In the genomic region with DNA sequence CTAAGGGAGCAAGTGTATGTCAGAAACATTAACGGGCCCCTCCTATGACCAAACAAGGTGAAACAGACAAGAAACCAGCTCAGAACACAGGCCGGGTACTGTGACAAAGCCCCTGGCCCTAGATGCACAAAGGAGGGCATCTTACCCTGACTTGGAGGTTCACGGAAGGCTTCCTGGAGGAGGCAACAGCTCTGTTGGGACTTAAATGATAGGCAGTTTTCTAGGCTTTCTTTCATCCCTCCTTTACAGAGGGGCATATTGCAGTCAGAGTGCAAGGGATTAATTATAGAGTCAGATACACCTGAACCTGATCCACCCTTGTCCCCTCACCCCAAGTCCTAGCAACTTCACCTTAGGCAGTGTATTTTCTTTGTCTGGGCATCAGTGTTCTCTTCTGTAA, we compare ENCODE assay signal across 18 cellular contexts. TPM values are rescaled to one million over a fixed set of nuclear protein-coding genes. Genes with fewer than 3 reads are reported as not detected.
DNase-seq lines count a peak whose midpoint lies in the region; ATAC-seq and TF ChIP-seq lines count a peak whose summit lies in the region.
"Had no signal": no experiment of that assay in that cellular context is flagged by ENCODE, and none has a peak within 500 bp of the region (broad histone marks: within the 10 kb centered on the region; RNA-seq: fewer than 3 reads in every experiment).

No MANE protein-coding gene starts in this region.

- no peaks in the 10 kb centered on the region for H4K20me1 ChIP-seq in HCT116 (ENCODE audit: insufficient read depth)

- H3K9me3 Mint-ChIP-seq in endothelial cell (ENCODE audit: unreplicated experiment) (no peaks in the 10 kb centered on the region), neural crest cell (no peaks in the 10 kb centered on the region)

- no peak for TF ChIP-seq CTCF in AG04449 (IDR thresholded peaks at IDR 0.05; ENCODE audit: insufficient read depth, low read length, missing control alignments)
- no peak for TF ChIP-seq CTCF in HCT116 (IDR thresholded peaks at IDR 0.05 in 2 of 3, conservative IDR thresholded peaks at IDR 0.05 in 1 of 3; ENCODE audit: borderline replicate concordance in 1 of 3, insufficient read depth in 1 of 3, low read depth in 2 of 3, low read length in 2 of 3)
- no peak for TF ChIP-seq CTCF in endothelial cell (IDR thresholded peaks at IDR 0.05; ENCODE audit: unreplicated experiment)
- TF ChIP-seq CTCF in neural crest cell (conservative IDR thresholded peaks at IDR 0.05) = no peak
- no peak for TF ChIP-seq CTCF in dorsolateral prefrontal cortex (IDR thresholded peaks at IDR 0.05 in 54 of 56, conservative IDR thresholded peaks at IDR 0.05 in 2 of 56; ENCODE audit: low read depth in 1 of 56, partially characterized antibody in 56 of 56)

- TF ChIP-seq POLR2A in HCT116 (IDR thresholded peaks at IDR 0.05; ENCODE audit: borderline replicate concordance, extremely low read depth, insufficient read depth, insufficient read length) = no peak

- peaks cover 36% of the 10 kb centered on the region for H3K27me3 Mint-ChIP-seq in endothelial cell (ENCODE audit: unreplicated experiment)
- peaks cover 23% of the 10 kb centered on the region for H3K27me3 Mint-ChIP-seq in neural crest cell (ENCODE audit: low read depth)

- peaks cover 31 to 53% of the 10 kb centered on the region in 2 experiments for H3K4me1 ChIP-seq in HCT116 (ENCODE audit: control insufficient read depth in 1 of 2, insufficient read depth in 2 of 2, low read length in 2 of 2)
- peaks cover 15% of the 10 kb centered on the region for H3K4me1 ChIP-seq in effector memory CD4-positive, alpha-beta T cell (ENCODE audit: control insufficient read depth, insufficient read depth, low read length, poor library complexity, severe bottlenecking)

- H3K4me3 ChIP-seq in AG04449 (ENCODE audit: low read depth, low read length) (peak overlapping the region; percentile 59), HCT116 (replicated peaks in 1 of 2; ENCODE audit: low read depth in 1 of 2, low read length in 2 of 2) (no peak overlapping the region), dorsolateral prefrontal cortex (peak overlapping the region in 15 of 59 donors; percentile 58 to 75 (median 68))
- no peak overlapping the region for H3K4me3 ChIP-seq in effector memory CD4-positive, alpha-beta T cell (ENCODE audit: insufficient read depth, low read depth, low read length, poor library complexity, severe bottlenecking)

- H3K9me3 ChIP-seq in HCT116 (ENCODE audit: control insufficient read depth in 1 of 2, insufficient read depth in 1 of 2, low read depth in 1 of 2, low read length in 2 of 2) = no peaks in the 10 kb centered on the region
- H3K9me3 ChIP-seq in effector memory CD4-positive, alpha-beta T cell (ENCODE audit: control insufficient read depth, low read length) = no peaks in the 10 kb centered on the region
- H3K9me3 ChIP-seq: spleen, stomach had no signal

- no peak overlapping the region for H2AFZ ChIP-seq in HCT116 (ENCODE audit: low read depth, low read length, poor library complexity, severe bottlenecking)

- CTCF ChIA-PET in AG04449 (lab: Yijun Ruan, JAX) = interaction anchor here (0.8 to 1.3 kb wide), 3 partner anchors 13 to 208 kb away, joined by 3 read pairs; no protein-coding TSS in a partner anchor
- CTCF ChIA-PET in HCT116 (lab: Charles Lee) = no interaction called here

- DNase-seq in AG04449 (ENCODE audit: low read depth, low spot score) (no peak), HCT116 (ENCODE audit: low read depth, low spot score) (no peak), endothelial cell (ENCODE audit: low spot score) (no peak), neural crest cell (ENCODE audit: low read depth, low spot score) (no peak), dorsolateral prefrontal cortex (no peak)
- DNase-seq in effector memory CD4-positive, alpha-beta T cell = no peak
- DNase-seq: activated CD4-positive, alpha-beta T cell treated with anti-CD3 and anti-CD28 coated beads for 48 hours; cortex of kidney; hippocampal formation; left ventricle myocardium superior; NCI-H1930; NCI-H69; occipital lobe; spleen; stomach had no signal

- POLR2A ChIA-PET in AG04449 (lab: Yijun Ruan, JAX) = no interaction called here
- POLR2A ChIA-PET in HCT116 (lab: Charles Lee) = no interaction called here

- no peak overlapping the region for H3K27ac ChIP-seq in HCT116 (ENCODE audit: low read depth, low read length)
- H3K27ac ChIP-seq in effector memory CD4-positive, alpha-beta T cell (ENCODE audit: insufficient read depth, low read length, poor library complexity, severe bottlenecking) = no peak overlapping the region
- peak overlapping the region in 11 of 59 donors; percentile 2 to 87 (median 77) for H3K27ac ChIP-seq in dorsolateral prefrontal cortex

- intact Hi-C loops in HCT116 (cut with micrococcal nuclease) = no loop called here
- intact Hi-C loops in dorsolateral prefrontal cortex (cut with DNase I) = no loop called here

- H3K27me3 ChIP-seq in HCT116 (ENCODE audit: insufficient read depth, low read length) = no peaks in the 10 kb centered on the region
- peaks cover 21% of the 10 kb centered on the region for H3K27me3 ChIP-seq in effector memory CD4-positive, alpha-beta T cell (replicated peaks; ENCODE audit: control insufficient read depth, insufficient read depth, low read length, poor library complexity, severe bottlenecking)
- no peaks in the 10 kb centered on the region for H3K27me3 ChIP-seq in dorsolateral prefrontal cortex

- H3K4me2 ChIP-seq in HCT116 (ENCODE audit: low read length) = peak overlapping the region; percentile 96

- RAD21 ChIA-PET in HCT116 (lab: Charles Lee; ENCODE audit: low non-redundant PET in 1 of 2, low total read pairs in 2 of 2, uncharacterized antibody in 2 of 2, unreplicated experiment in 2 of 2) = no interaction called here

- H3K36me3 Mint-ChIP-seq in endothelial cell (ENCODE audit: low read depth, unreplicated experiment) (peaks cover 13% of the 10 kb centered on the region), neural crest cell (ENCODE audit: low read depth) (no peaks in the 10 kb centered on the region)

- no TSS peak for BruUV-seq in HCT116 (replicated peaks; lab: Mats Ljungman, UMichigan)

- TF ChIP-seq RAD21 in HCT116 (IDR thresholded peaks at IDR 0.05; ENCODE audit: low read depth) = no peak

- H3K4me3 Mint-ChIP-seq in endothelial cell (ENCODE audit: unreplicated experiment) (peak overlapping the region; percentile 47), neural crest cell (peak overlapping the region; percentile 82)

- H3K79me2 ChIP-seq in HCT116 (ENCODE audit: insufficient read depth, low read length) = no peaks in the 10 kb centered on the region

- peaks cover 0 to 2% of the 10 kb centered on the region in 2 experiments; a peak in 1 of 4 replicates for H3K36me3 ChIP-seq in HCT116 (ENCODE audit: control insufficient read depth in 1 of 2, insufficient read depth in 2 of 2, low read length in 2 of 2)
- no peaks in the 10 kb centered on the region for H3K36me3 ChIP-seq in effector memory CD4-positive, alpha-beta T cell (ENCODE audit: control insufficient read depth, insufficient read depth, low read length)
- H3K36me3 ChIP-seq: spleen had no signal

- ATAC-seq in HCT116 (no peak), HG02885 (IDR thresholded peaks at IDR 0.05; ENCODE audit: poor library complexity, unreplicated experiment) (no peak), GM18519 (IDR thresholded peaks at IDR 0.05; ENCODE audit: low FRiP score, unreplicated experiment) (no peak)
- ATAC-seq: esophagus mucosa had no signal

- no peak overlapping the region for H3K9ac ChIP-seq in HCT116 (ENCODE audit: low read length)

- H3K27ac Mint-ChIP-seq in endothelial cell (ENCODE audit: unreplicated experiment) (no peak overlapping the region), neural crest cell (ENCODE audit: unreplicated experiment) (no peak overlapping the region)

- H3K4me1 Mint-ChIP-seq in endothelial cell (ENCODE audit: unreplicated experiment) (peaks cover 14% of the 10 kb centered on the region), neural crest cell (peaks cover 73% of the 10 kb centered on the region)

- no peaks in the 10 kb centered on the region for H3K9me2 ChIP-seq in HCT116 (ENCODE audit: insufficient read depth)

TF ChIP-seq in HCT116, 20 proteins besides CTCF, POLR2A, EP300 and RAD21 (continues in another document):
- TF ChIP-seq ZFX (IDR thresholded peaks at IDR 0.05) (no peak), CBX3 (IDR thresholded peaks at IDR 0.05; ENCODE audit: low read depth) (no peak), EZH2phosphoT487 (IDR thresholded peaks at IDR 0.05; ENCODE audit: borderline replicate concordance) (no peak), TCF7L2 (IDR thresholded peaks at IDR 0.05; ENCODE audit: borderline replicate concordance, extremely low read depth, insufficient read depth, insufficient read length) (no peak), JUND (IDR thresholded peaks at IDR 0.05) (no peak), CEBPB (IDR thresholded peaks at IDR 0.05; ENCODE audit: low read depth) (no peak), POLR2AphosphoS5 (IDR thresholded peaks at IDR 0.05; ENCODE audit: low read depth, low read length) (no peak), EZH2 (IDR thresholded peaks at IDR 0.05) (no peak), ZNF274 (IDR thresholded peaks at IDR 0.05; ENCODE audit: low read depth, low read length) (no peak)
- TF ChIP-seq, protein P1, sequence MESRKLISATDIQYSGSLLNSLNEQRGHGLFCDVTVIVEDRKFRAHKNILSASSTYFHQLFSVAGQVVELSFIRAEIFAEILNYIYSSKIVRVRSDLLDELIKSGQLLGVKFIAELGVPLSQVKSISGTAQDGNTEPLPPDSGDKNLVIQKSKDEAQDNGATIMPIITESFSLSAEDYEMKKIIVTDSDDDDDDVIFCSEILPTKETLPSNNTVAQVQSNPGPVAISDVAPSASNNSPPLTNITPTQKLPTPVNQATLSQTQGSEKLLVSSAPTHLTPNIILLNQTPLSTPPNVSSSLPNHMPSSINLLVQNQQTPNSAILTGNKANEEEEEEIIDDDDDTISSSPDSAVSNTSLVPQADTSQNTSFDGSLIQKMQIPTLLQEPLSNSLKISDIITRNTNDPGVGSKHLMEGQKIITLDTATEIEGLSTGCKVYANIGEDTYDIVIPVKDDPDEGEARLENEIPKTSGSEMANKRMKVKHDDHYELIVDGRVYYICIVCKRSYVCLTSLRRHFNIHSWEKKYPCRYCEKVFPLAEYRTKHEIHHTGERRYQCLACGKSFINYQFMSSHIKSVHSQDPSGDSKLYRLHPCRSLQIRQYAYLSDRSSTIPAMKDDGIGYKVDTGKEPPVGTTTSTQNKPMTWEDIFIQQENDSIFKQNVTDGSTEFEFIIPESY (IDR thresholded peaks at IDR 0.05; ENCODE audit: extremely low read depth, insufficient replicate concordance, low read length) = no peak
- TF ChIP-seq, protein P2, sequence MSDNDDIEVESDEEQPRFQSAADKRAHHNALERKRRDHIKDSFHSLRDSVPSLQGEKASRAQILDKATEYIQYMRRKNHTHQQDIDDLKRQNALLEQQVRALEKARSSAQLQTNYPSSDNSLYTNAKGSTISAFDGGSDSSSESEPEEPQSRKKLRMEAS (IDR thresholded peaks at IDR 0.05) = no peak

RNA-seq across cellular contexts. Expression of a gene that starts 8.4 kb away (rescaled TPM):
- 6.5 TPM for total RNA-seq in HCT116 (2021; ENCODE audit: unreplicated experiment)
- 7.2 and 8.9 TPM in 2 replicates for polyA plus RNA-seq in HCT116 (2012)
- total RNA-seq in endothelial cell (ENCODE audit: unreplicated experiment) = 4.3 TPM
- 9.7 and 13.4 TPM in 2 replicates for total RNA-seq in neural crest cell
- 10 to 100 TPM in 9 of 120 experiments, 1 to 10 TPM in 111; 3.4 to 13.0 (median 7.1) TPM for total RNA-seq in dorsolateral prefrontal cortex
